30 cellular contexts compared by ENCODE assay signal in the genomic region with DNA sequence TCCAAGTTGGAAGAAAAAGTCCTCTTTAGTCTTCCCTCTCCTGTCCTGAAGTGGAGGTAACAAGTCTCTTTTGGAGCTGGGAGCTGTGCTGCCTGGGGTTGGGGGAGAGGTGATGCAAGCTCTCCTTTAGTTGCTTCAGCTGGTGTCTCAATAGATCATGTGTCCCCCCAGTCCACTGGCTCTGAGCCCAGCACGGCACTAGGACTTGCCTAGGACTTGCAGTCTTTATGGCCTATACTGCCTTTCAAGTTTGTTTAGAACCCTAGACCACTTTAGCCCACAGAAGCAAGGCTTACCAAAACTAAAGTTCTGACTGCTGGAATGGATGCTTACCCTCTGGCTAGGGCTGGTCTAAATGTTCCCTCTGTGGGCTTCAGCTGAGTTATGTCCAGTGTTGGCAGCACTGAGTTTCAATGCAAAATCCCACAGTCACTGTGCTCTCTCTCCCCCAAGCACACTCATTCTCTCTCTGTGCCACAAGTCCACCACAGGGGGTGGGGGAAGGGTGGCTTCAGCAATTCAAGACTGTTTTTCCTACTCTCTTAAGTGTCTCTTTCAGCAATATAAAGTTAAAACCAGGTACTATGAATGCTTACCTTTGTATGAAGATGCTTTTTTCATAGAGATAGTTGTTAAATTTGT.
"Had no signal": no experiment of that assay in that cellular context is flagged by ENCODE, and none has a peak within 500 bp of the region (broad histone marks: within the 10 kb centered on the region; RNA-seq: fewer than 3 reads in every experiment).

No MANE protein-coding gene starts in this region.

- H3K27ac ChIP-seq: body of pancreas, Peyer's patch, RWPE1, SJCRH30 had no signal

- H3K27me3 ChIP-seq: body of pancreas, Peyer's patch, SJCRH30 had no signal

- H3K36me3 Mint-ChIP-seq: activated CD8-positive, alpha-beta memory T cell treated with anti-CD3 and anti-CD28 coated beads, Interleukin-2, amount 10 ng/mL, durations not matched to agents 7 days and 5 days; activated naive CD4-positive, alpha-beta T cell treated with anti-CD3 and anti-CD28 coated beads, Interleukin-2, amount 50 U/mL, for 24 hours had no signal

- H3K4me3 ChIP-seq: body of pancreas, Peyer's patch, SJCRH30 had no signal

- H3K27ac Mint-ChIP-seq: activated B cell treated with CpG ODN at 0.5 μM for 24 hours; activated CD4-positive, alpha-beta T cell treated with anti-CD3 and anti-CD28 coated beads, Interleukin-2, amount 10 ng/mL, durations not matched to agents 24 days and 14 days; activated CD8-positive, alpha-beta memory T cell treated with anti-CD3 and anti-CD28 coated beads, Interleukin-2, amount 10 ng/mL, durations not matched to agents 7 days and 5 days; activated naive CD4-positive, alpha-beta T cell treated with anti-CD3 and anti-CD28 coated beads, Interleukin-2, amount 50 U/mL, for 24 hours; activated T-cell treated with anti-CD3 and anti-CD28 coated beads, Interleukin-2, amount 50 U/mL, for 24 hours; activated T-helper 1 cell treated with anti-CD3 and anti-CD28 coated beads, Interleukin-12 subunit alpha, Interleukin-12 subunit beta, Interleukin-2, Interleukin-4 antibody, amounts not matched to agents 30 ng/mL and 10 ng/mL and 1 ng/mL, durations not matched to agents 14 hours and 24 hours and 36 hours; T-helper 1 cell treated with Interleukin-12 subunit alpha and Interleukin-12 subunit beta and Interleukin-4 antibody, amounts not matched to agents 30 μg/mL and 1 μg/mL, for 36 hours had no signal

- H3K4me1 ChIP-seq: Peyer's patch, SJCRH30 had no signal

- H3K27me3 Mint-ChIP-seq: activated B cell treated with CpG ODN at 0.5 μM for 24 hours; activated CD4-positive, alpha-beta T cell treated with anti-CD3 and anti-CD28 coated beads, Interleukin-2, amount 10 ng/mL, durations not matched to agents 24 days and 14 days; activated naive CD4-positive, alpha-beta T cell treated with anti-CD3 and anti-CD28 coated beads, Interleukin-2, amount 50 U/mL, for 24 hours had no signal

- H3K4me1 Mint-ChIP-seq: activated B cell treated with CpG ODN at 0.5 μM for 24 hours; activated CD4-positive, alpha-beta T cell treated with anti-CD3 and anti-CD28 coated beads, Interleukin-2, amount 10 ng/mL, durations not matched to agents 24 days and 14 days; activated CD8-positive, alpha-beta memory T cell treated with anti-CD3 and anti-CD28 coated beads, Interleukin-2, amount 10 ng/mL, durations not matched to agents 7 days and 5 days; activated naive CD4-positive, alpha-beta T cell treated with anti-CD3 and anti-CD28 coated beads, Interleukin-2, amount 50 U/mL, for 24 hours had no signal

- H3K9me3 Mint-ChIP-seq: activated B cell treated with CpG ODN at 0.5 μM for 24 hours; activated CD4-positive, alpha-beta T cell treated with anti-CD3 and anti-CD28 coated beads, Interleukin-2, amount 10 ng/mL, durations not matched to agents 24 days and 14 days; activated naive CD4-positive, alpha-beta T cell treated with anti-CD3 and anti-CD28 coated beads, Interleukin-2, amount 50 U/mL, for 24 hours; activated T-cell treated with anti-CD3 and anti-CD28 coated beads, Interleukin-2, amount 50 U/mL, for 24 hours; activated T-helper 1 cell treated with anti-CD3 and anti-CD28 coated beads, Interleukin-12 subunit alpha, Interleukin-12 subunit beta, Interleukin-2, Interleukin-4 antibody, amounts not matched to agents 30 ng/mL and 10 ng/mL and 1 ng/mL, durations not matched to agents 14 hours and 24 hours and 36 hours; T-helper 1 cell treated with Interleukin-12 subunit alpha and Interleukin-12 subunit beta and Interleukin-4 antibody, amounts not matched to agents 30 μg/mL and 1 μg/mL, for 36 hours had no signal

- H3K4me3 Mint-ChIP-seq: activated B cell treated with CpG ODN at 0.5 μM for 24 hours; activated CD4-positive, alpha-beta T cell treated with anti-CD3 and anti-CD28 coated beads, Interleukin-2, amount 10 ng/mL, durations not matched to agents 24 days and 14 days; activated CD8-positive, alpha-beta memory T cell treated with anti-CD3 and anti-CD28 coated beads, Interleukin-2, amount 10 ng/mL, durations not matched to agents 7 days and 5 days; activated naive CD4-positive, alpha-beta T cell treated with anti-CD3 and anti-CD28 coated beads, Interleukin-2, amount 50 U/mL, for 24 hours; activated T-cell treated with anti-CD3 and anti-CD28 coated beads, Interleukin-2, amount 50 U/mL, for 24 hours; activated T-helper 1 cell treated with anti-CD3 and anti-CD28 coated beads, Interleukin-12 subunit alpha, Interleukin-12 subunit beta, Interleukin-2, Interleukin-4 antibody, amounts not matched to agents 30 ng/mL and 10 ng/mL and 1 ng/mL, durations not matched to agents 14 hours and 24 hours and 36 hours; T-helper 1 cell treated with Interleukin-12 subunit alpha and Interleukin-12 subunit beta and Interleukin-4 antibody, amounts not matched to agents 30 μg/mL and 1 μg/mL, for 36 hours had no signal

- H3K9me3 ChIP-seq: body of pancreas, Peyer's patch, SJCRH30 had no signal

- H3K36me3 ChIP-seq: Peyer's patch, SJCRH30 had no signal

- DNase-seq: activated B cell treated with CpG ODN at 0.5 μM for 24 hours; activated CD4-positive, alpha-beta T cell treated with anti-CD3 and anti-CD28 coated beads for 1 hour; activated CD4-positive, alpha-beta T cell treated with anti-CD3 and anti-CD28 coated beads, Interleukin-2, amount 10 ng/mL, durations not matched to agents 24 days and 14 days; activated CD4-positive, alpha-beta T cell treated with anti-CD3 and anti-CD28 coated beads, Interleukin-2, amount 50 U/mL, for 48 hours; activated CD8-positive, alpha-beta memory T cell treated with anti-CD3 and anti-CD28 coated beads, Interleukin-2, amount 10 ng/mL, durations not matched to agents 7 days and 5 days; activated effector memory CD4-positive, alpha-beta T cell treated with Interleukin-2 at 50 U/mL for 16 hours; activated naive CD4-positive, alpha-beta T cell; activated T-cell treated with anti-CD3 and anti-CD28 coated beads, Interleukin-2, amount 50 U/mL, for 24 hours; aorta; body of pancreas; central memory CD4-positive, alpha-beta T cell; KG1; MM.1S; NCI-H1105; NCI-H1436; NCI-H1694 treated with DMSO at 0.1 percent for 48 hours; NCI-H2081; NCI-H2171; NCI-H2227 treated with DMSO at 0.1 percent for 48 hours; NCI-H446 treated with DMSO at 0.1 percent for 48 hours; NCI-H524 treated with DMSO at 0.1 percent for 48 hours; NCI-H82; Peyer's patch; Right ventricle myocardium superior; SJCRH30; SW 1271 had no signal
